In genomic region chr1:31183927-31184554, GRCh38 we compare ENCODE assay signal across 8 cellular contexts. TPM values are rescaled to one million over a fixed set of nuclear protein-coding genes. Genes with fewer than 3 reads are reported as not detected.
DNase-seq lines count a peak whose midpoint lies in the region; TF ChIP-seq lines count a peak whose summit lies in the region.

No MANE protein-coding gene starts in this region.

- H3K4me1 Mint-ChIP-seq in mesothelial cell of epicardium, result no peaks in the 10 kb centered on the region

- no peak overlapping the region for H3K4me2 ChIP-seq in KMS-11

- H3K27ac ChIP-seq in KMS-11 (no peak overlapping the region), vagina (no peak overlapping the region)

- H2AFZ ChIP-seq in KMS-11 (ENCODE audit: low read depth), result no peak overlapping the region

- peaks cover 23% of the 10 kb centered on the region for H3K27me3 ChIP-seq in KMS-11 (ENCODE audit: insufficient read depth, low read depth)
- no peaks in the 10 kb centered on the region for H3K27me3 ChIP-seq in vagina

- no peaks in the 10 kb centered on the region for H3K9me3 Mint-ChIP-seq in mesothelial cell of epicardium

- no peaks in the 10 kb centered on the region for H3K27me3 Mint-ChIP-seq in mesothelial cell of epicardium (ENCODE audit: low read depth)

- DNase-seq in DMS 273 (lab: John Stamatoyannopoulos, UW; ENCODE audit: unreplicated experiment) (peak; percentile 78), DMS 273 treated with DMSO at 0.1 percent for 48 hours (lab: John Stamatoyannopoulos, UW) (no peak), RPMI8226 (peak; percentile 59), cerebellar cortex (ENCODE audit: low spot score) (peak; percentile 70), mesothelial cell of epicardium (ENCODE audit: low spot score in 2 of 2, unreplicated experiment in 2 of 2) (peak in 1 of 2 experiments; percentile 68), vagina (ENCODE audit: extremely low spot score in 2 of 2) (no peak), cerebellar nuclear complex (lab: John Stamatoyannopoulos, UW) (no peak)

- H3K36me3 Mint-ChIP-seq in mesothelial cell of epicardium, result no peaks in the 10 kb centered on the region

- H3K4me3 ChIP-seq in KMS-11 (IDR thresholded peaks at IDR 0.05; ENCODE audit: insufficient read depth, low read depth, low read length) (no peak overlapping the region), vagina (no peak overlapping the region)

- H3K4me1 ChIP-seq in KMS-11 (ENCODE audit: low read depth, poor library complexity, severe bottlenecking) (peaks cover 4% of the 10 kb centered on the region), vagina (peaks cover 11% of the 10 kb centered on the region)

- H3K9ac ChIP-seq in KMS-11, result no peak overlapping the region

- no peaks in the 10 kb centered on the region for H4K20me1 ChIP-seq in KMS-11 (ENCODE audit: insufficient read depth)

- no peak for TF ChIP-seq POLR2A in vagina (IDR thresholded peaks at IDR 0.05)

- no peak overlapping the region for H3K27ac Mint-ChIP-seq in mesothelial cell of epicardium

- no peaks in the 10 kb centered on the region for H3K9me3 ChIP-seq in vagina

- no peak overlapping the region for H3K4me3 Mint-ChIP-seq in mesothelial cell of epicardium

- intact Hi-C loops in vagina (cut with DNase I), result loop anchor here (10.0 kb wide), 1 partner anchor 241 kb away; no protein-coding TSS in a partner anchor

- TF ChIP-seq CTCF in KMS-11 (conservative IDR thresholded peaks at IDR 0.05; ENCODE audit: low read depth, low read length), result peak; percentile 83
- peak; percentile 89 for TF ChIP-seq CTCF in mesothelial cell of epicardium (IDR thresholded peaks at IDR 0.05; ENCODE audit: unreplicated experiment)
- peak; percentile 33 to 60 (median 49) for TF ChIP-seq CTCF in vagina (IDR thresholded peaks at IDR 0.05)

- H3K79me2 ChIP-seq in KMS-11 (ENCODE audit: insufficient read depth, low read depth), result no peaks in the 10 kb centered on the region

- no peaks in the 10 kb centered on the region for H3K36me3 ChIP-seq in KMS-11 (ENCODE audit: insufficient read depth)
- H3K36me3 ChIP-seq in vagina, result no peaks in the 10 kb centered on the region

RNA-seq across cellular contexts. Expression of gene NKAIN1, which starts 55.6 kb away (rescaled TPM):
- total RNA-seq in mesothelial cell of epicardium (9.4 to 10.2 TPM (median 9.4 TPM) in 3 replicates), vagina (not detected)

Comparison
In these comparisons a context has a peak if more than half of its experiments do, and no peak if none do; other contexts are left out.
1. DNase-seq: peak in DMS 273 (single experiment), RPMI8226 (single experiment) and cerebellar cortex (single experiment); none in DMS 273 treated with DMSO at 0.1 percent for 48 hours (single experiment), vagina (0 of 2) and cerebellar nuclear complex (0 of 2).
2. RNA of gene NKAIN1, which starts 55.6 kb away (total RNA-seq): 9.4 to 10.2 TPM in mesothelial cell of epicardium; not detected in vagina (single experiment); every median in the first group is over 10 times any median in the second.
3. Peak in every context shown above with its lines, with median percentiles within 50 percentile points of each other: CTCF ChIP-seq.